Comparison of ENCODE assay signal across 19 cellular contexts in genomic region chr2:45932278-45932975, GRCh38.
A peak's percentile ranks its signal among the peaks of the same experiment; 100 is the strongest.
DNase-seq lines count a peak whose midpoint lies in the region; ATAC-seq, FAIRE-seq and TF ChIP-seq lines count a peak whose summit lies in the region.
"Had no signal": no experiment of that assay in that cellular context is flagged by ENCODE, and none has a peak within 500 bp of the region (broad histone marks: within the 10 kb centered on the region; RNA-seq: fewer than 3 reads in every experiment).

No MANE protein-coding gene starts in this region.

- no peaks in the 10 kb centered on the region for H3K9me3 ChIP-seq in astrocyte (ENCODE audit: insufficient read depth, low read depth, low read length)
- H3K9me3 ChIP-seq: HAP-1, uterus had no signal

- FAIRE-seq in astrocyte (lab: Jason Lieb, UNC): no peak

- H3K4me1 ChIP-seq in astrocyte (ENCODE audit: insufficient read depth, low read length): peaks cover 17% of the 10 kb centered on the region
- H3K4me1 ChIP-seq: HAP-1, uterus had no signal

- no peaks in the 10 kb centered on the region for H3K27me3 ChIP-seq in astrocyte (ENCODE audit: insufficient read depth, low read length)
- H3K27me3 ChIP-seq: hepatocyte, uterus had no signal

- ATAC-seq in HG02970 (IDR thresholded peaks at IDR 0.05; ENCODE audit: low FRiP score, unreplicated experiment): no peak

- H3K27me3 Mint-ChIP-seq in HFFc6 (ENCODE audit: insufficient read depth) (no peaks in the 10 kb centered on the region), astrocyte (ENCODE audit: low read depth, unreplicated experiment) (no peaks in the 10 kb centered on the region)

- peak overlapping the region; percentile 29; the same call in 1 of the 2 replicates for H3K27ac Mint-ChIP-seq in HFFc6
- H3K27ac Mint-ChIP-seq in astrocyte (ENCODE audit: unreplicated experiment): no peak overlapping the region
- H3K27ac Mint-ChIP-seq: T-helper 1 cell treated with Interleukin-12 subunit alpha and Interleukin-12 subunit beta and Interleukin-4 antibody, amounts not matched to agents 30 μg/mL and 1 μg/mL, for 36 hours had no signal

- no peaks in the 10 kb centered on the region for H3K36me3 ChIP-seq in astrocyte (ENCODE audit: insufficient read depth, low read length)
- H3K36me3 ChIP-seq: HAP-1, uterus had no signal

- H3K4me1 Mint-ChIP-seq in HFFc6 (ENCODE audit: low read depth) (peaks cover 55% of the 10 kb centered on the region), astrocyte (ENCODE audit: low read depth, unreplicated experiment) (peaks cover 5% of the 10 kb centered on the region)

- H3K36me3 Mint-ChIP-seq in HFFc6 (ENCODE audit: low read depth) (0 out of 2 replicates have a peak, but pooled peaks cover 5% of the 10 kb centered on the region), astrocyte (ENCODE audit: low read depth, unreplicated experiment) (peaks cover 5% of the 10 kb centered on the region)

- H3K4me2 ChIP-seq in astrocyte (ENCODE audit: low read length): no peak overlapping the region
- H3K4me2 ChIP-seq: hepatocyte had no signal

- H3K9me3 Mint-ChIP-seq in HFFc6 (no peaks in the 10 kb centered on the region), astrocyte (ENCODE audit: unreplicated experiment) (no peaks in the 10 kb centered on the region)
- H3K9me3 Mint-ChIP-seq: T-helper 1 cell treated with Interleukin-12 subunit alpha and Interleukin-12 subunit beta and Interleukin-4 antibody, amounts not matched to agents 30 μg/mL and 1 μg/mL, for 36 hours had no signal

- H2AFZ ChIP-seq in astrocyte (ENCODE audit: low read depth, low read length): no peak overlapping the region
- H2AFZ ChIP-seq: hepatocyte had no signal

- DNase-seq in AG08395 (ENCODE audit: low spot score) (peak; percentile 52), HFFc6 (peak; percentile 62), astrocyte (ENCODE audit: low read depth) (peak; percentile 84), fibroblast of the conjunctiva (ENCODE audit: low read depth) (peak; percentile 21), SKM-1 treated with dmso at 0.1 percent for 144 hours (lab: John Stamatoyannopoulos, UW; ENCODE audit: unreplicated experiment) (no peak), NCI-H2227 treated with DMSO at 0.1 percent for 48 hours (lab: John Stamatoyannopoulos, UW) (no peak), NCI-H2171 (lab: John Stamatoyannopoulos, UW) (no peak)
- DNase-seq: activated gamma-delta T cell treated with Interleukin-2 at 50 U/mL for 16 hours; NCI-H1105; NCI-H524 treated with DMSO at 0.1 percent for 48 hours; SHP77 treated with DMSO at 0.1 percent for 48 hours; stimulated activated CD4-positive, alpha-beta T cell treated with anti-CD3 and anti-CD28 coated beads, Interleukin-4, amount 100 ng/mL, for 4 hours; substantia nigra; uterus had no signal

- H3K27ac ChIP-seq in astrocyte (ENCODE audit: low read depth, low read length): no peak overlapping the region
- H3K27ac ChIP-seq: hepatocyte, HL-60, uterus had no signal

- H3K4me3 Mint-ChIP-seq in HFFc6: no peak overlapping the region
- no peak overlapping the region for H3K4me3 Mint-ChIP-seq in astrocyte (ENCODE audit: unreplicated experiment)
- H3K4me3 Mint-ChIP-seq: T-helper 1 cell treated with Interleukin-12 subunit alpha and Interleukin-12 subunit beta and Interleukin-4 antibody, amounts not matched to agents 30 μg/mL and 1 μg/mL, for 36 hours had no signal

- peaks cover 8% of the 10 kb centered on the region for H4K20me1 ChIP-seq in astrocyte (ENCODE audit: insufficient read depth, low read length)

- TF ChIP-seq CTCF in HFFc6 (IDR thresholded peaks at IDR 0.05) (no peak), astrocyte (IDR thresholded peaks at IDR 0.05; ENCODE audit: insufficient read depth, low read depth, low read length) (no peak)

- H3K9ac ChIP-seq in astrocyte (ENCODE audit: low read length): no peak overlapping the region

- H3K79me2 ChIP-seq in astrocyte (ENCODE audit: insufficient read depth, low read length): no peaks in the 10 kb centered on the region
- H3K79me2 ChIP-seq: hepatocyte had no signal

- no peak overlapping the region for H3K4me3 ChIP-seq in astrocyte (ENCODE audit: insufficient read depth, low read depth, low read length)
- H3K4me3 ChIP-seq: HAP-1, hepatocyte, uterus had no signal

Comparison
In these comparisons a context has a peak if more than half of its experiments do, and no peak if none do; other contexts are left out.
1. DNase-seq: peak in AG08395 (single experiment), HFFc6 (single experiment), astrocyte (single experiment) and fibroblast of the conjunctiva (single experiment); none in SKM-1 treated with dmso at 0.1 percent for 144 hours (single experiment), NCI-H2227 treated with DMSO at 0.1 percent for 48 hours (single experiment) and NCI-H2171 (single experiment).